Comparison of ENCODE assay signal across 8 cellular contexts in genomic region chr5:75668988-75669760, GRCh38. TPM values are rescaled to one million over a fixed set of nuclear protein-coding genes. Genes with fewer than 3 reads are reported as not detected.
DNase-seq lines count a peak whose midpoint lies in the region; ATAC-seq, FAIRE-seq and TF ChIP-seq lines count a peak whose summit lies in the region.

No MANE protein-coding gene starts in this region.

- peaks cover 38% of the 10 kb centered on the region for H3K4me1 Mint-ChIP-seq in dendritic cell treated with granulocyte-macrophage colony-stimulating factor and Interleukin-4, amounts not matched to agents 40 ng/mL and 50 ng/mL, for 4 days (ENCODE audit: low read depth)

- H3K79me2 ChIP-seq in MM.1S (ENCODE audit: low read length): no peaks in the 10 kb centered on the region

- no peaks in the 10 kb centered on the region for H3F3A ChIP-seq in MM.1S (ENCODE audit: insufficient read depth, low read length)

- H4K20me1 ChIP-seq in MM.1S (ENCODE audit: insufficient read depth, low read length): no peaks in the 10 kb centered on the region

- peak in 1 of 2 donors; percentile 41 for TF ChIP-seq EP300 in tibial nerve (IDR thresholded peaks at IDR 0.05)

- no peak for TF ChIP-seq POLR2A in tibial nerve (IDR thresholded peaks at IDR 0.05)

- peak overlapping the region; percentile 72 for H3K4me3 Mint-ChIP-seq in dendritic cell treated with granulocyte-macrophage colony-stimulating factor and Interleukin-4, amounts not matched to agents 40 ng/mL and 50 ng/mL, for 4 days

- H3K27ac Mint-ChIP-seq in dendritic cell treated with granulocyte-macrophage colony-stimulating factor and Interleukin-4, amounts not matched to agents 40 ng/mL and 50 ng/mL, for 4 days: peak overlapping the region; percentile 96

- H3K4me3 ChIP-seq in MM.1S (ENCODE audit: low read length) (no peak overlapping the region), pancreas (peak overlapping the region in 2 of 4 donors; percentile 33 to 35), tibial nerve (peak overlapping the region in 2 of 4 donors; percentile 9 to 26)

- ATAC-seq in HG02588 (IDR thresholded peaks at IDR 0.05; ENCODE audit: unreplicated experiment): peak; percentile 89
- peak; percentile 82 to 92 (median 86) for ATAC-seq in pancreas

- TF ChIP-seq CTCF in MM.1S (IDR thresholded peaks at IDR 0.05; ENCODE audit: low read length) (no peak), pancreas (IDR thresholded peaks at IDR 0.05) (no peak), tibial nerve (IDR thresholded peaks at IDR 0.05) (no peak)

- no peaks in the 10 kb centered on the region for H3K27me3 ChIP-seq in MM.1S (replicated peaks; ENCODE audit: insufficient read depth, low read length)
- H3K27me3 ChIP-seq in pancreas: no peaks in the 10 kb centered on the region
- H3K27me3 ChIP-seq in tibial nerve: no peaks in the 10 kb centered on the region

- H3K4me1 ChIP-seq in MM.1S (ENCODE audit: low read length) (no peaks in the 10 kb centered on the region), pancreas (peaks cover 0 to 9% (median 8%) of the 10 kb centered on the region in 3 donors), tibial nerve (peaks cover 0 to 12% (median 0%) of the 10 kb centered on the region in 4 donors)

- no peak overlapping the region for H2AFZ ChIP-seq in MM.1S (ENCODE audit: low read length)

- peak; percentile 36 for DNase-seq in GM18507 (ENCODE audit: extremely low spot score, insufficient read length, low read depth)
- peak; percentile 38 for DNase-seq in MM.1S
- DNase-seq in UCSD-AML1 (lab: John Stamatoyannopoulos, UW; ENCODE audit: unreplicated experiment): peak; percentile 70
- DNase-seq in pancreas: peak in 4 of 6 donors; percentile 31 to 49 (median 43)
- DNase-seq in NCI-H82 treated with DMSO at 0.1 percent for 48 hours (lab: John Stamatoyannopoulos, UW; ENCODE audit: unreplicated experiment): no peak
- no peak for DNase-seq in tibial nerve (ENCODE audit: low spot score in 2 of 2)

- H3K9me3 Mint-ChIP-seq in dendritic cell treated with granulocyte-macrophage colony-stimulating factor and Interleukin-4, amounts not matched to agents 40 ng/mL and 50 ng/mL, for 4 days: no peaks in the 10 kb centered on the region

- H3K9me3 ChIP-seq in MM.1S (replicated peaks; ENCODE audit: insufficient read depth, low read length) (no peaks in the 10 kb centered on the region), pancreas (no peaks in the 10 kb centered on the region), tibial nerve (no peaks in the 10 kb centered on the region)

- no peak overlapping the region for H3K9ac ChIP-seq in MM.1S (ENCODE audit: low read length)

- H3K9me2 ChIP-seq in MM.1S (replicated peaks; ENCODE audit: insufficient read depth, low read length): no peaks in the 10 kb centered on the region

- H3K36me3 Mint-ChIP-seq in dendritic cell treated with granulocyte-macrophage colony-stimulating factor and Interleukin-4, amounts not matched to agents 40 ng/mL and 50 ng/mL, for 4 days (ENCODE audit: low read depth): peaks cover 18% of the 10 kb centered on the region

- 5% methylated on average over 11 of the region's 11 CpGs for WGBS in pancreas, 2 donors
- WGBS in tibial nerve, 2 donors: 46 to 55% methylated on average over 11 of the region's 11 CpGs

- no peaks in the 10 kb centered on the region for H3K27me3 Mint-ChIP-seq in dendritic cell treated with granulocyte-macrophage colony-stimulating factor and Interleukin-4, amounts not matched to agents 40 ng/mL and 50 ng/mL, for 4 days

- H3K36me3 ChIP-seq in MM.1S (replicated peaks; ENCODE audit: insufficient read depth, low read length) (no peaks in the 10 kb centered on the region; the same call in 1 of the 2 replicates), pancreas (no peaks in the 10 kb centered on the region), tibial nerve (peaks cover 0 to 18% (median 0%) of the 10 kb centered on the region in 3 donors)

- peak overlapping the region; percentile 6; the same call in 1 of the 2 replicates for H3K4me2 ChIP-seq in MM.1S (ENCODE audit: low read depth, low read length)

- H3K27ac ChIP-seq in MM.1S (ENCODE audit: low read length) (0 out of 2 replicates have a peak overlapping the region, but pooled peaks have one; percentile 7), pancreas (peak overlapping the region in 3 of 4 donors; percentile 12 to 73 (median 71)), tibial nerve (peak overlapping the region in 1 of 4 donors; percentile 54)

- intact Hi-C loops in dendritic cell treated with granulocyte-macrophage colony-stimulating factor and Interleukin-4, amounts not matched to agents 40 ng/mL and 50 ng/mL, for 4 days (cut with micrococcal nuclease): loop anchor here (5.0 kb wide), 1 partner anchor 157 kb away; the partner anchor contains the start of genes CERT1 and POLK
- intact Hi-C loops in pancreas (cut with DNase I): no loop called here

- FAIRE-seq in GM18507 (lab: Jason Lieb, UNC) (peak; percentile 97), pancreas (lab: Jason Lieb, UNC) (no peak)

RNA-seq across cellular contexts. Expression of gene POC5, which starts 48.1 kb away (rescaled TPM):
- total RNA-seq in pancreas: 1 to 10 TPM; 2.6 to 5.5 (median 4.0) TPM
- polyA plus RNA-seq in pancreas: 1 to 10 TPM; 5.7 to 6.9 TPM
- total RNA-seq in tibial nerve: 10 to 100 TPM; 11.4 to 39.9 (median 15.0) TPM

RNA-seq across cellular contexts. Expression of gene ANKDD1B, which starts 57.9 kb away (rescaled TPM):
- under 1 TPM; 0.38 to 0.79 (median 0.54) TPM for total RNA-seq in pancreas
- polyA plus RNA-seq in pancreas: 1 to 10 TPM in 1 of 2 donors, under 1 TPM in 1; 0.66 to 1.3 TPM
- 1 to 10 TPM in 3 of 4 donors, under 1 TPM in 1; 0.63 to 3.9 (median 1.3) TPM for total RNA-seq in tibial nerve

Comparison
In these comparisons a context has a peak if more than half of its experiments do, and no peak if none do; other contexts are left out.
1. DNase-seq: peak in GM18507 (single experiment), MM.1S (single experiment), UCSD-AML1 (single experiment) and pancreas (4 of 6); none in NCI-H82 treated with DMSO at 0.1 percent for 48 hours (single experiment) and tibial nerve (0 of 2).